22 cellular contexts compared by ENCODE assay signal in the genomic region with DNA sequence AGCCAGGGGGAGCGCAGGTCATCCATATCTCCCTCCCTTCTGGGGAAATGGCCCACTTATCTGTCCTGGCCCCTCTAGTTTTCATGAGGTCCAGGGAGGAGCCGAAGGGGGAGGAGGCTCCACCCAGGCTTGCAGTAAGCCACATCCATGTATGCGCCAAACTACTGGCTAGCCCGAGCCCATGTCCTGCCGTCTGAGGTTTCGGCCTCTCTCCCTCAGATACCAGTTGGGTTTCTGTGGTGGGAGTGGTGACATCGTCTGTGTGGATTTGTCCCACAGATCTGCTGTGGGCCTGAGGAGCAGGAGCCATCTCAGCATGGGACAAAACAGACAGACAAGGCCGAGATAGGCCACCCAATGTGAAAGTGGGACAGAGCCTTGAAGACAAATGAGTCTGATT.
DNase-seq lines count a peak whose midpoint lies in the region; ATAC-seq lines count a peak whose summit lies in the region.
"Had no signal": no experiment of that assay in that cellular context is flagged by ENCODE, and none has a peak within 500 bp of the region (broad histone marks: within the 10 kb centered on the region; RNA-seq: fewer than 3 reads in every experiment).

No MANE protein-coding gene starts in this region.

- 65% methylated on average over 8 of the region's 8 CpGs for whole genome bisulfite sequencing in right cardiac atrium

- H3K9me3 ChIP-seq in right cardiac atrium (ENCODE audit: control insufficient read depth, low read length) (no peaks in the 10 kb centered on the region), SJCRH30 (replicated peaks) (no peaks in the 10 kb centered on the region), HAP-1 (no peaks in the 10 kb centered on the region)
- H3K9me3 ChIP-seq: A549; BE2C; BLaER1 treated with 17β-estradiol and CSF1 and Interleukin-3, amounts not matched to agents 10 nM and 100 nM had no signal

- in situ Hi-C loops in HAP-1 (cut with MboI; ENCODE audit: low sequenced_read_pairs): no loop called here

- no peak overlapping the region for H3K4me3 ChIP-seq in right cardiac atrium (ENCODE audit: low read length)
- no peak overlapping the region for H3K4me3 ChIP-seq in SJCRH30
- H3K4me3 ChIP-seq in HAP-1: no peak overlapping the region
- H3K4me3 ChIP-seq: A549; BLaER1 treated with 17β-estradiol and CSF1 and Interleukin-3, amounts not matched to agents 10 nM and 100 nM; GM12878; GM23248 had no signal

- DNase-seq in right cardiac atrium (peak in 2 of 3 donors; percentile 45 to 52), left ventricle myocardium superior (no peak), SJCRH30 (peak; percentile 24 to 25), myocyte (ENCODE audit: low read depth) (peak; percentile 92), HAP-1 (ENCODE audit: low spot score in 2 of 2) (no peak), OCI-M2 (lab: John Stamatoyannopoulos, UW; ENCODE audit: unreplicated experiment) (no peak)
- DNase-seq: 8988T; ACHN; AML-193; BE2C; CD4-positive, alpha-beta T cell; CD8-positive, alpha-beta memory T cell; DMS 273 treated with DMSO at 0.1 percent for 48 hours; DMS79; EL; GDM1; GM23248; H9; HFFc6 had no signal

- H3K4me1 ChIP-seq in right cardiac atrium (ENCODE audit: control insufficient read depth, insufficient read depth, low read length) (no peaks in the 10 kb centered on the region), SJCRH30 (peaks cover 18% of the 10 kb centered on the region), HAP-1 (no peaks in the 10 kb centered on the region)
- H3K4me1 ChIP-seq: A549 had no signal

- H3K36me3 ChIP-seq in SJCRH30: peaks cover 12% of the 10 kb centered on the region; the same call in 1 of the 2 replicates
- H3K36me3 ChIP-seq in HAP-1 (replicated peaks): peaks cover 15% of the 10 kb centered on the region
- H3K36me3 ChIP-seq: BE2C had no signal

- H3K27ac ChIP-seq in right cardiac atrium (ENCODE audit: low read length) (no peak overlapping the region), SJCRH30 (no peak overlapping the region)
- H3K27ac ChIP-seq: A549; BLaER1 treated with 17β-estradiol and CSF1 and Interleukin-3, amounts not matched to agents 10 nM and 100 nM; GM23248 had no signal

- ATAC-seq in right cardiac atrium (peak in 1 of 2 donors; percentile 22), left ventricle myocardium superior (no peak)
- ATAC-seq: A549, GM12878 had no signal

- intact Hi-C loops in right cardiac atrium (cut with DNase I): no loop called here
- intact Hi-C loops in left ventricle myocardium superior (cut with micrococcal nuclease): no loop called here

- H3K27me3 ChIP-seq in right cardiac atrium (ENCODE audit: control insufficient read depth, insufficient read depth): no peaks in the 10 kb centered on the region
- no peaks in the 10 kb centered on the region for H3K27me3 ChIP-seq in SJCRH30
- H3K27me3 ChIP-seq in HAP-1 (ENCODE audit: low read depth): no peaks in the 10 kb centered on the region
- H3K27me3 ChIP-seq: BE2C; BLaER1 treated with 17β-estradiol and CSF1 and Interleukin-3, amounts not matched to agents 10 nM and 100 nM had no signal

Comparison
In these comparisons a context has a peak if more than half of its experiments do, and no peak if none do; other contexts are left out.
1. DNase-seq: peak in right cardiac atrium (2 of 3), SJCRH30 (2 of 2) and myocyte (single experiment); none in left ventricle myocardium superior (single experiment), HAP-1 (0 of 2) and OCI-M2 (single experiment).